In the genomic region with DNA sequence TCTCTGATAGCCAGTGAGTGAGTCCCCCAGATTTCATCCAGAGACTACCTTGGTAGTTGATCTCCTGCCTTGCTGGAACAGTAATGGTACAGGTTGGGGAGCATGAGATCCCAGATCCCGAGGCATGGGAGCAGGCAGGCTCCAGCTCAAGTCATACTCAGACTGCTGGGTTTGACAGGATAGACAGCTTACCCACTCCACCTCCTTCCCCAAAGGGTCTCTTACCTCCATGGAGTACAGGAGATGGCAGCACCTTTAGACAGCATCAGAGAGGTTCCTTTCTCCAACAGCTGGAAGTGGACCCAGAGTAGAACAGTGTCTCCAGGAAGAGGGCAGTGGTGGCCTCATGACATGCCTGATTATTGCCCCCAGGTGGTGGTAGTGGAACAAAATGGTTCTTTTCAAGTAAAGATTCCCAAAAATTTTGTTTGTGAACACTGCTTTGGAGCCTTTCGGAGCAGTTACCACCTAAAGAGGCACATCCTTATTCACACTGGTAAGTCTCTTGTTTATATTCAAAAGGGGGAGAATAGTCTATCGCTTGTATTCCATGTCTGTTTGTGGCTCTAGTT, we compare ENCODE assay signal across 1 cellular context.
TF ChIP-seq lines count a peak whose summit lies in the region.

No MANE protein-coding gene starts in this region.

TF ChIP-seq in HepG2, 621 proteins besides CTCF, POLR2A, EP300 and RAD21:
- TF ChIP-seq ZFAT (CRISPR knock-in tag; conservative IDR thresholded peaks at IDR 0.05) (no peak), ZBTB21 (CRISPR knock-in tag; IDR thresholded peaks at IDR 0.05) (no peak), STAG1 (CRISPR knock-in tag; IDR thresholded peaks at IDR 0.05) (peak; percentile 17; the same call in 1 of the 2 replicates), TBL1XR1 (IDR thresholded peaks at IDR 0.05; ENCODE audit: borderline replicate concordance, low read length, partially characterized antibody) (no peak)
- TF ChIP-seq, protein P1, sequence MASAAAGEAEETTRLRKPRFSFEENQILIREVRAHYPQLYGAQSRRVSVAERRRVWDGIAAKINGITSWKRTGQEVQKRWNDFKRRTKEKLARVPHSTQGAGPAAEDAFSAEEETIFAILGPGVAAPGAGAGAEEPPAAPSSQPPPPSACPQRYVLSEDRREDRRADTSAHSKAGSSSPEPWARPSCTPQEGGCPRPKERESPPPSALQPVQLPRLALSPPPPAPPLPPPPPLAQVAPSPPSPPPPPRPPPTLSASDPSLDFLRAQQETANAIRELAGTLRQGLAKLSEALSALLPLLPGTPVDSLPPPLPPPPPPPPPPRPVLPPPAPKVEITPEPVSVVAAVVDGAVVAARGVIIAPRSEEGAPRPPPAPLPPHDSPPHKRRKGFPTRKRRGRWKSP (CRISPR knock-in tag; IDR thresholded peaks at IDR 0.05) = no peak
